ENCODE assay signal across 1 cellular context in the genomic region with DNA sequence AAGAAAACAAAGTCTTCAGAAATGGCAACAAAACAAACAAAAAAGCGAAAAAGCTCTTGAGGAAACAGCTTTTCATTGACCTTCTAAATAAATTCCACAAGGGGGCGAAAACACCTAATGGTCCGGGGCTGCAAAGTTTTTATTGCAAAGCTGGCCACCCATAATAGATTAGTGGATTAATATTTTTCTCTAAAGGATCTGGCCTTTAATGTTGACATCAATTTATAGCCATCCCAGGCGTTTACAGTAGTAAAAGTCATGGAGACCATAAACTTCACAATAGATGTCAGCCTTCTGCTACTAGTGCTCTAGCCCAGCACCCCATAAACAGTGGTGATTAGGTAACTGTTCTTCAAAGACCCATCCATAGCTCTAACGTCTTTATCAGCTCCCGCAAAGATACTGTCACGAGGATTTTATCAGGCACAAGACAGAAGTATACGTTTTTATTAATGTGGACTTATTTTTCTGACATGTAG.
A peak's percentile ranks its signal among the peaks of the same experiment; 100 is the strongest.
TF ChIP-seq lines count a peak whose summit lies in the region.

No MANE protein-coding gene starts in this region.

TF ChIP-seq in HepG2, 621 proteins besides CTCF, POLR2A, EP300 and RAD21 (continues in another document):
- TF ChIP-seq, protein P1, sequence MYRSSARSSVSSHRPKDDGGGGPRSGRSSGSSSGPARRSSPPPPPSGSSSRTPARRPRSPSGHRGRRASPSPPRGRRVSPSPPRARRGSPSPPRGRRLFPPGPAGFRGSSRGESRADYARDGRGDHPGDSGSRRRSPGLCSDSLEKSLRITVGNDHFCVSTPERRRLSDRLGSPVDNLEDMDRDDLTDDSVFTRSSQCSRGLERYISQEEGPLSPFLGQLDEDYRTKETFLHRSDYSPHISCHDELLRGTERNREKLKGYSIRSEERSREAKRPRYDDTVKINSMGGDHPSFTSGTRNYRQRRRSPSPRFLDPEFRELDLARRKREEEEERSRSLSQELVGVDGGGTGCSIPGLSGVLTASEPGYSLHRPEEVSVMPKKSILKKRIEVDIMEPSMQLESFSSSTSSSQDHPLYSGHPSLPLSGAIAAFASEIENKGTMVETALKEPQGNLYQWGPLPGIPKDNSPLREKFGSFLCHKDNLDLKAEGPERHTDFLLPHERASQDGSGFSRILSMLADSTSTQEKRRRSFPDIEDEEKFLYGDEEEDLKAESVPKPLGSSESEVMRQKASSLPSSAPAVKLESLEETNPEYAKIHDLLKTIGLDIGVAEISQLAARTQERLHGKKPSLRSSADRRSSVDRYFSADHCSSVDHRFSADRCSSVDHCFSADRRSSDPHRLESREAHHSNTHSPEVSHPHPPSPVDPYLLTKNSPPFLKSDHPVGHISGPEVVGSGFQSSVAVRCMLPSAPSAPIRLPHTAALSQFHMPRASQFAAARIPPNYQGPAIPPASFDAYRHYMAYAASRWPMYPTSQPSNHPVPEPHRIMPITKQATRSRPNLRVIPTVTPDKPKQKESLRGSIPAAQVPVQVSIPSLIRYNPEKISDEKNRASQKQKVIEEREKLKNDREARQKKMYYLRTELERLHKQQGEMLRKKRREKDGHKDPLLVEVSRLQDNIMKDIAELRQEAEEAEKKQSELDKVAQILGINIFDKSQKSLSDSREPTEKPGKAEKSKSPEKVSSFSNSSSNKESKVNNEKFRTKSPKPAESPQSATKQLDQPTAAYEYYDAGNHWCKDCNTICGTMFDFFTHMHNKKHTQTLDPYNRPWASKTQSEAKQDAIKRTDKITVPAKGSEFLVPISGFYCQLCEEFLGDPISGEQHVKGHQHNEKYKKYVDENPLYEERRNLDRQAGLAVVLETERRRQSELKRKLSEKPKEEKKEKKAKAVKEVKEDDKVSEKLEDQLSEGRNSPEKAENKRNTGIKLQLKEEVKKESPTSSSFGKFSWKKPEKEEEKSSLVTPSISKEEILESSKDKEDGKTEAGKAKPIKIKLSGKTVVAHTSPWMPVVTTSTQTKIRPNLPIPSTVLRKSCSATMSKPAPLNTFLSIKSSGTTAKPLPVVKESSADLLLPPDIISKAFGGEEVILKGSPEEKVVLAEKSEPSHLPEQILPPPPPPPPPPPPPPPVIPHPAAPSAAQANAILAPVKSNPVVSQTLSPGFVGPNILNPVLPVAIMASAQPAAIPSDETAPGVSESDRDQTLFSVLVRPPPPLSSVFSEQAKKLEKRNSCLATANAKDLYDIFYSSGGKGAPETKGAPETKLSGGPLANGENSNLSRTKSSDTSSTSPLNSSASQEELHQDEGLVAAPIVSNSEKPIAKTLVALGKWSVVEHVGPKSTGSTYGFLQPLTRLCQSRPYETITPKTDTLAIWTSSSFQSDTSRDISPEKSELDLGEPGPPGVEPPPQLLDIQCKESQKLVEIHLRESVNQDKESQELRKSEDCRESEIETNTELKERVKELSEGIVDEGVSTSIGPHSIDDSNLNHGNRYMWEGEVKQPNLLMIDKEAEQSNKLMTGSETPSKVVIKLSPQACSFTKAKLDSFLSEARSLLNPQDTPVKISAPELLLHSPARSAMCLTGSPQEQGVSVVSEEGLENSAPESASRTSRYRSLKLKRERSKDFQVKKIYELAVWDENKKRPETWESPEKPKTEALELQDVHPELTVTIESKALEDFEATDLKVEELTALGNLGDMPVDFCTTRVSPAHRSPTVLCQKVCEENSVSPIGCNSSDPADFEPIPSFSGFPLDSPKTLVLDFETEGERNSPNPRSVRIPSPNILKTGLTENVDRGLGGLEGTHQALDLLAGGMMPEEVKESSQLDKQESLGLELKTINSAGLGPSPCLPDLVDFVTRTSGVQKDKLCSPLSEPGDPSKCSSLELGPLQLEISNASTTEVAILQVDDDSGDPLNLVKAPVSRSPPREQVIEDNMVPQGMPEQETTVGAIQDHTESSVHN (CRISPR knock-in tag; IDR thresholded peaks at IDR 0.05), result no peak
- no peak for TF ChIP-seq KLF12 (CRISPR knock-in tag; IDR thresholded peaks at IDR 0.05; ENCODE audit: borderline replicate concordance)
- TF ChIP-seq, protein P2, sequence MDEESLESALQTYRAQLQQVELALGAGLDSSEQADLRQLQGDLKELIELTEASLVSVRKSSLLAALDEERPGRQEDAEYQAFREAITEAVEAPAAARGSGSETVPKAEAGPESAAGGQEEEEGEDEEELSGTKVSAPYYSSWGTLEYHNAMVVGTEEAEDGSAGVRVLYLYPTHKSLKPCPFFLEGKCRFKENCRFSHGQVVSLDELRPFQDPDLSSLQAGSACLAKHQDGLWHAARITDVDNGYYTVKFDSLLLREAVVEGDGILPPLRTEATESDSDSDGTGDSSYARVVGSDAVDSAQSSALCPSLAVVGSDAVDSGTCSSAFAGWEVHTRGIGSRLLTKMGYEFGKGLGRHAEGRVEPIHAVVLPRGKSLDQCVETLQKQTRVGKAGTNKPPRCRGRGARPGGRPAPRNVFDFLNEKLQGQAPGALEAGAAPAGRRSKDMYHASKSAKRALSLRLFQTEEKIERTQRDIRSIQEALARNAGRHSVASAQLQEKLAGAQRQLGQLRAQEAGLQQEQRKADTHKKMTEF (CRISPR knock-in tag; IDR thresholded peaks at IDR 0.05), result no peak
- TF ChIP-seq MTF2 (CRISPR knock-in tag; IDR thresholded peaks at IDR 0.05; ENCODE audit: borderline replicate concordance), result no peak
- no peak for TF ChIP-seq ZSCAN29 (CRISPR knock-in tag; conservative IDR thresholded peaks at IDR 0.05)
- peak; percentile 55; the same call in 1 of the 2 replicates for TF ChIP-seq ZNF670 (CRISPR knock-in tag; IDR thresholded peaks at IDR 0.05; ENCODE audit: borderline replicate concordance)
- TF ChIP-seq, protein P3, sequence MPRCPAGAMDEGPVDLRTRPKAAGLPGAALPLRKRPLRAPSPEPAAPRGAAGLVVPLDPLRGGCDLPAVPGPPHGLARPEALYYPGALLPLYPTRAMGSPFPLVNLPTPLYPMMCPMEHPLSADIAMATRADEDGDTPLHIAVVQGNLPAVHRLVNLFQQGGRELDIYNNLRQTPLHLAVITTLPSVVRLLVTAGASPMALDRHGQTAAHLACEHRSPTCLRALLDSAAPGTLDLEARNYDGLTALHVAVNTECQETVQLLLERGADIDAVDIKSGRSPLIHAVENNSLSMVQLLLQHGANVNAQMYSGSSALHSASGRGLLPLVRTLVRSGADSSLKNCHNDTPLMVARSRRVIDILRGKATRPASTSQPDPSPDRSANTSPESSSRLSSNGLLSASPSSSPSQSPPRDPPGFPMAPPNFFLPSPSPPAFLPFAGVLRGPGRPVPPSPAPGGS (CRISPR knock-in tag; IDR thresholded peaks at IDR 0.05), result no peak
- no peak for TF ChIP-seq CEBPB (IDR thresholded peaks at IDR 0.05; ENCODE audit: borderline replicate concordance, low read depth, low read length)
- TF ChIP-seq STAT5B (CRISPR knock-in tag; IDR thresholded peaks at IDR 0.05), result no peak
- no peak for TF ChIP-seq NR1H2 (CRISPR knock-in tag; IDR thresholded peaks at IDR 0.05; ENCODE audit: borderline replicate concordance, low read depth)
- TF ChIP-seq ZKSCAN1 (IDR thresholded peaks at IDR 0.05; ENCODE audit: low read length), result 0 out of 2 replicates have a peak, but pooled peaks have one; percentile 42
- TF ChIP-seq, protein P4, sequence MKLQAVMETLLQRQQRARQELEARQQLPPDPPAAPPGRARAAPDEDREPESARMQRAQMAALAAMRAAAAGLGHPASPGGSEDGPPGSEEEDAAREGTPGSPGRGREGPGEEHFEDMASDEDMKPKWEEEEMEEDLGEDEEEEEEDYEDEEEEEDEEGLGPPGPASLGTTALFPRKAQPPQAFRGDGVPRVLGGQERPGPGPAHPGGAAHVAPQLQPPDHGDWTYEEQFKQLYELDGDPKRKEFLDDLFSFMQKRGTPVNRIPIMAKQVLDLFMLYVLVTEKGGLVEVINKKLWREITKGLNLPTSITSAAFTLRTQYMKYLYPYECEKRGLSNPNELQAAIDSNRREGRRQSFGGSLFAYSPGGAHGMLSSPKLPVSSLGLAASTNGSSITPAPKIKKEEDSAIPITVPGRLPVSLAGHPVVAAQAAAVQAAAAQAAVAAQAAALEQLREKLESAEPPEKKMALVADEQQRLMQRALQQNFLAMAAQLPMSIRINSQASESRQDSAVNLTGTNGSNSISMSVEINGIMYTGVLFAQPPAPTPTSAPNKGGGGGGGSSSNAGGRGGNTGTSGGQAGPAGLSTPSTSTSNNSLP (IDR thresholded peaks at IDR 0.05; ENCODE audit: low read depth, low read length), result peak; percentile 94
- no peak for TF ChIP-seq ZNF761 (CRISPR knock-in tag; conservative IDR thresholded peaks at IDR 0.05)
- TF ChIP-seq, protein P5, sequence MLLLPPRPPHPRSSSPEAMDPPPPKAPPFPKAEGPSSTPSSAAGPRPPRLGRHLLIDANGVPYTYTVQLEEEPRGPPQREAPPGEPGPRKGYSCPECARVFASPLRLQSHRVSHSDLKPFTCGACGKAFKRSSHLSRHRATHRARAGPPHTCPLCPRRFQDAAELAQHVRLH (CRISPR knock-in tag; IDR thresholded peaks at IDR 0.05; ENCODE audit: borderline replicate concordance, low read depth), result no peak
- TF ChIP-seq ZNF296 (CRISPR knock-in tag; conservative IDR thresholded peaks at IDR 0.05), result no peak
- TF ChIP-seq ZNF382 (CRISPR knock-in tag; IDR thresholded peaks at IDR 0.05; ENCODE audit: borderline replicate concordance), result no peak
- TF ChIP-seq, protein P6, sequence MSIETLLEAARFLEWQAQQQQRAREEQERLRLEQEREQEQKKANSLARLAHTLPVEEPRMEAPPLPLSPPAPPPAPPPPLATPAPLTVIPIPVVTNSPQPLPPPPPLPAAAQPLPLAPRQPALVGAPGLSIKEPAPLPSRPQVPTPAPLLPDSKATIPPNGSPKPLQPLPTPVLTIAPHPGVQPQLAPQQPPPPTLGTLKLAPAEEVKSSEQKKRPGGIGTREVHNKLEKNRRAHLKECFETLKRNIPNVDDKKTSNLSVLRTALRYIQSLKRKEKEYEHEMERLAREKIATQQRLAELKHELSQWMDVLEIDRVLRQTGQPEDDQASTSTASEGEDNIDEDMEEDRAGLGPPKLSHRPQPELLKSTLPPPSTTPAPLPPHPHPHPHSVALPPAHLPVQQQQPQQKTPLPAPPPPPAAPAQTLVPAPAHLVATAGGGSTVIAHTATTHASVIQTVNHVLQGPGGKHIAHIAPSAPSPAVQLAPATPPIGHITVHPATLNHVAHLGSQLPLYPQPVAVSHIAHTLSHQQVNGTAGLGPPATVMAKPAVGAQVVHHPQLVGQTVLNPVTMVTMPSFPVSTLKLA (IDR thresholded peaks at IDR 0.05), result no peak
- no peak for TF ChIP-seq ZNF354B (CRISPR knock-in tag; IDR thresholded peaks at IDR 0.05)
- no peak for TF ChIP-seq PHF20 (CRISPR knock-in tag; IDR thresholded peaks at IDR 0.05)
- TF ChIP-seq MAF1 (CRISPR knock-in tag; IDR thresholded peaks at IDR 0.05; ENCODE audit: borderline replicate concordance), result no peak
- TF ChIP-seq JARID2 (CRISPR knock-in tag; IDR thresholded peaks at IDR 0.05; ENCODE audit: insufficient replicate concordance), result no peak
- no peak for TF ChIP-seq ZFP1 (CRISPR knock-in tag; IDR thresholded peaks at IDR 0.05)
- TF ChIP-seq BRD4 (CRISPR knock-in tag; IDR thresholded peaks at IDR 0.05), result no peak
- TF ChIP-seq SUZ12 (IDR thresholded peaks at IDR 0.05; ENCODE audit: low read depth, low read length), result no peak
- TF ChIP-seq TMF1 (CRISPR knock-in tag; IDR thresholded peaks at IDR 0.05; ENCODE audit: low read depth), result no peak
- TF ChIP-seq MLLT10 (CRISPR knock-in tag; IDR thresholded peaks at IDR 0.05), result no peak
- no peak for TF ChIP-seq ZNF564 (CRISPR knock-in tag; IDR thresholded peaks at IDR 0.05)
- 0 out of 2 replicates have a peak, but pooled peaks have one; percentile 26 for TF ChIP-seq SMAD3 (CRISPR knock-in tag; IDR thresholded peaks at IDR 0.05)
- TF ChIP-seq SOX5 (CRISPR knock-in tag; IDR thresholded peaks at IDR 0.05; ENCODE audit: borderline replicate concordance), result no peak
- TF ChIP-seq KLF16 (CRISPR knock-in tag; IDR thresholded peaks at IDR 0.05), result no peak
- TF ChIP-seq ZNF816 (CRISPR knock-in tag; IDR thresholded peaks at IDR 0.05; ENCODE audit: borderline replicate concordance), result peak; percentile 63; the same call in 1 of the 2 replicates
- TF ChIP-seq KAT8 (CRISPR knock-in tag; IDR thresholded peaks at IDR 0.05), result no peak
- TF ChIP-seq, protein P7, sequence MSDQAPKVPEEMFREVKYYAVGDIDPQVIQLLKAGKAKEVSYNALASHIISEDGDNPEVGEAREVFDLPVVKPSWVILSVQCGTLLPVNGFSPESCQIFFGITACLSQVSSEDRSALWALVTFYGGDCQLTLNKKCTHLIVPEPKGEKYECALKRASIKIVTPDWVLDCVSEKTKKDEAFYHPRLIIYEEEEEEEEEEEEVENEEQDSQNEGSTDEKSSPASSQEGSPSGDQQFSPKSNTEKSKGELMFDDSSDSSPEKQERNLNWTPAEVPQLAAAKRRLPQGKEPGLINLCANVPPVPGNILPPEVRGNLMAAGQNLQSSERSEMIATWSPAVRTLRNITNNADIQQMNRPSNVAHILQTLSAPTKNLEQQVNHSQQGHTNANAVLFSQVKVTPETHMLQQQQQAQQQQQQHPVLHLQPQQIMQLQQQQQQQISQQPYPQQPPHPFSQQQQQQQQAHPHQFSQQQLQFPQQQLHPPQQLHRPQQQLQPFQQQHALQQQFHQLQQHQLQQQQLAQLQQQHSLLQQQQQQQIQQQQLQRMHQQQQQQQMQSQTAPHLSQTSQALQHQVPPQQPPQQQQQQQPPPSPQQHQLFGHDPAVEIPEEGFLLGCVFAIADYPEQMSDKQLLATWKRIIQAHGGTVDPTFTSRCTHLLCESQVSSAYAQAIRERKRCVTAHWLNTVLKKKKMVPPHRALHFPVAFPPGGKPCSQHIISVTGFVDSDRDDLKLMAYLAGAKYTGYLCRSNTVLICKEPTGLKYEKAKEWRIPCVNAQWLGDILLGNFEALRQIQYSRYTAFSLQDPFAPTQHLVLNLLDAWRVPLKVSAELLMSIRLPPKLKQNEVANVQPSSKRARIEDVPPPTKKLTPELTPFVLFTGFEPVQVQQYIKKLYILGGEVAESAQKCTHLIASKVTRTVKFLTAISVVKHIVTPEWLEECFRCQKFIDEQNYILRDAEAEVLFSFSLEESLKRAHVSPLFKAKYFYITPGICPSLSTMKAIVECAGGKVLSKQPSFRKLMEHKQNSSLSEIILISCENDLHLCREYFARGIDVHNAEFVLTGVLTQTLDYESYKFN (CRISPR knock-in tag; conservative IDR thresholded peaks at IDR 0.05), result no peak
- no peak for TF ChIP-seq ZFP37 (CRISPR knock-in tag; IDR thresholded peaks at IDR 0.05; ENCODE audit: borderline replicate concordance)
- TF ChIP-seq ZBTB42 (CRISPR knock-in tag; IDR thresholded peaks at IDR 0.05), result no peak
- TF ChIP-seq ZNF234 (CRISPR knock-in tag; conservative IDR thresholded peaks at IDR 0.05), result no peak
- no peak for TF ChIP-seq ZNF883 (CRISPR knock-in tag; IDR thresholded peaks at IDR 0.05; ENCODE audit: not compliant biosample characterization)
- no peak for TF ChIP-seq MAFK (conservative IDR thresholded peaks at IDR 0.05 in 1 of 2, IDR thresholded peaks at IDR 0.05 in 1 of 2; ENCODE audit: low read length in 2 of 2)
- TF ChIP-seq, protein P8, sequence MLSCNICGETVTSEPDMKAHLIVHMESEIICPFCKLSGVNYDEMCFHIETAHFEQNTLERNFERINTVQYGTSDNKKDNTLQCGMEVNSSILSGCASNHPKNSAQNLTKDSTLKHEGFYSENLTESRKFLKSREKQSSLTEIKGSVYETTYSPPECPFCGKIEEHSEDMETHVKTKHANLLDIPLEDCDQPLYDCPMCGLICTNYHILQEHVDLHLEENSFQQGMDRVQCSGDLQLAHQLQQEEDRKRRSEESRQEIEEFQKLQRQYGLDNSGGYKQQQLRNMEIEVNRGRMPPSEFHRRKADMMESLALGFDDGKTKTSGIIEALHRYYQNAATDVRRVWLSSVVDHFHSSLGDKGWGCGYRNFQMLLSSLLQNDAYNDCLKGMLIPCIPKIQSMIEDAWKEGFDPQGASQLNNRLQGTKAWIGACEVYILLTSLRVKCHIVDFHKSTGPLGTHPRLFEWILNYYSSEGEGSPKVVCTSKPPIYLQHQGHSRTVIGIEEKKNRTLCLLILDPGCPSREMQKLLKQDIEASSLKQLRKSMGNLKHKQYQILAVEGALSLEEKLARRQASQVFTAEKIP (CRISPR knock-in tag; IDR thresholded peaks at IDR 0.05; ENCODE audit: borderline replicate concordance), result no peak
- no peak for TF ChIP-seq ZBTB7A (CRISPR knock-in tag; IDR thresholded peaks at IDR 0.05)
- 0 out of 2 replicates have a peak, but pooled peaks have one; percentile 91 for TF ChIP-seq EHMT2 (IDR thresholded peaks at IDR 0.05; ENCODE audit: borderline replicate concordance, low read depth, low read length)
- TF ChIP-seq MEF2D (CRISPR knock-in tag; IDR thresholded peaks at IDR 0.05), result 0 out of 2 replicates have a peak, but pooled peaks have one; percentile 11
